31 cellular contexts compared by ENCODE assay signal in the genomic region with DNA sequence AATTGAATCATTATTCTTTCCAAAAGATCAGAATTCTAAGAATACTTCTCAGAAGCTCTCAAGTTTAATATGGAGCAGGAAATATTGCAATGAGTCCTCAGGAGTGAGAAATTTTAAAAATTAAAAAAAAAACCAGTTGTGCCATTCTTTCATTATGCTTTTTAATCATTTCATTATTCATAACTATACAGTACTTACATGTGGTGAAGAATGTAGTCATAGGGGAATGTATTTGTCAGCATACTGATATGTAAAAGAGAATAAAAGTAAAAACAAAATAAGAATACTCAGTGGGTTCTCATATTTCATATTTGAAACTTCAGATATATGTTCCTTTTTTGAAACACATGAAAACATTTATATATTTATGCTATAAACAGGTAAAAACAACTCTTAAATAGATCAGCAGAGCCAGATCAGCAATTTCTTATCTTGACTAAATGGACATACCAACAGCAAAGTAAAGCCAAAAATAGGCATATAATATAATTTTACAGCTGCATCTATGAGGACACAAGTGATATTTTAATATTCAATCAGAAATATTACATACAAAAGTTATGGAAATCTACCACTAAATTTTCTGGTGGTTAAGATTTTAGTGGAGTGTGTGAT.
"Had no signal": no experiment of that assay in that cellular context is flagged by ENCODE, and none has a peak within 500 bp of the region (broad histone marks: within the 10 kb centered on the region; RNA-seq: fewer than 3 reads in every experiment).

No MANE protein-coding gene starts in this region.

- H3K9ac ChIP-seq: parathyroid adenoma had no signal

- H3K9me3 Mint-ChIP-seq: mesothelial cell of epicardium; natural killer cell treated with Interleukin-12 subunit alpha and Interleukin-12 subunit beta and Interleukin-15 and Interleukin-18, amount 100 ng/mL, for 72 hours had no signal

- H3K27me3 ChIP-seq: esophagus squamous epithelium, tibial nerve, upper lobe of left lung had no signal

- H3K27ac ChIP-seq: coronary artery, esophagus squamous epithelium, heart right ventricle, left lung, neutrophil, parathyroid adenoma, thoracic aorta, tibial nerve, upper lobe of left lung had no signal

- H3K4me1 ChIP-seq: esophagus squamous epithelium, heart right ventricle, left lung, parathyroid adenoma, tibial nerve, upper lobe of left lung had no signal

- H3K4me3 Mint-ChIP-seq: mesothelial cell of epicardium; naive B cell; natural killer cell treated with Interleukin-12 subunit alpha and Interleukin-12 subunit beta and Interleukin-15 and Interleukin-18, amount 100 ng/mL, for 72 hours; neural crest cell had no signal

- DNase-seq: dermis blood vessel endothelial cell; effector memory CD4-positive, alpha-beta T cell; erythroblast; esophagus squamous epithelium; foreskin melanocyte; glutamatergic neuron; heart right ventricle; left cardiac atrium; left lung; mesenchymal stem cell; mucosa of descending colon; naive B cell; stimulated activated CD4-positive, alpha-beta T cell treated with anti-CD3 and anti-CD28 coated beads, Interleukin-12 subunit alpha, Interleukin-12 subunit beta, amount 100 ng/mL, for 4 hours; stimulated activated CD4-positive, alpha-beta T cell treated with anti-CD3 and anti-CD28 coated beads, Interleukin-1b, Interleukin-23, amount 100 ng/mL, for 48 hours; stimulated activated CD4-positive, alpha-beta T cell treated with anti-CD3 and anti-CD28 coated beads, Interleukin-4, amount 100 ng/mL, for 1 hour; stimulated activated CD8-positive, alpha-beta memory T cell treated with anti-CD3 and anti-CD28 coated beads, Interleukin-4, amount 100 ng/mL, for 48 hours; stimulated activated naive CD4-positive, alpha-beta T cell treated with Interleukin-2 at 50 U/mL for 16 hours; upper lobe of left lung had no signal

- H2AFZ ChIP-seq: parathyroid adenoma had no signal

- H3K4me1 Mint-ChIP-seq: mesothelial cell of epicardium had no signal

- H3K36me3 ChIP-seq: esophagus squamous epithelium, heart right ventricle, left lung, neutrophil, thoracic aorta, tibial nerve, upper lobe of left lung had no signal

- FAIRE-seq: endometrium, islet of Langerhans, urothelium cell line had no signal

- H3K79me2 ChIP-seq: parathyroid adenoma had no signal

- H3K9me3 ChIP-seq: esophagus squamous epithelium, heart right ventricle, left lung, mucosa of descending colon, neutrophil, thoracic aorta, tibial nerve, upper lobe of left lung had no signal

- H3K4me2 ChIP-seq: smooth muscle cell had no signal

- ATAC-seq: heart right ventricle, left cardiac atrium, left lung, mucosa of descending colon had no signal

- H3K27ac Mint-ChIP-seq: mesothelial cell of epicardium; naive B cell; natural killer cell treated with Interleukin-12 subunit alpha and Interleukin-12 subunit beta and Interleukin-15 and Interleukin-18, amount 100 ng/mL, for 72 hours; progenitor cell of endocrine pancreas had no signal

- H3K4me3 ChIP-seq: coronary artery, esophagus squamous epithelium, heart right ventricle, left lung, mucosa of descending colon, smooth muscle cell, thoracic aorta, tibial nerve, upper lobe of left lung had no signal

- H3K36me3 Mint-ChIP-seq: mesothelial cell of epicardium; naive B cell; natural killer cell treated with Interleukin-12 subunit alpha and Interleukin-12 subunit beta and Interleukin-15 and Interleukin-18, amount 100 ng/mL, for 72 hours had no signal
